8 cellular contexts compared by ENCODE assay signal in genomic region chr12:79935624-79936040, GRCh38. TPM values are rescaled to one million over a fixed set of nuclear protein-coding genes. Genes with fewer than 3 reads are reported as not detected.
DNase-seq lines count a peak whose midpoint lies in the region; ATAC-seq and TF ChIP-seq lines count a peak whose summit lies in the region.

No MANE protein-coding gene starts in this region.

- TF ChIP-seq CTCF in Caco-2 (IDR thresholded peaks at IDR 0.05; ENCODE audit: insufficient read depth in 1 of 2, low read depth in 1 of 2, low read length in 1 of 2, severe bottlenecking in 1 of 2, unreplicated experiment in 1 of 2): no peak
- no peak for TF ChIP-seq CTCF in esophagus squamous epithelium (IDR thresholded peaks at IDR 0.05)

- WGBS in esophagus squamous epithelium, 2 donors: 1 to 2% methylated on average over 6 of the region's 6 CpGs

- H3K4me1 ChIP-seq in Caco-2: peaks cover 10% of the 10 kb centered on the region; the same call in 1 of the 2 replicates
- peaks cover 8% of the 10 kb centered on the region for H3K4me1 ChIP-seq in SJSA1 (replicated peaks)
- H3K4me1 ChIP-seq in esophagus squamous epithelium: peaks cover 0 to 52% (median 10%) of the 10 kb centered on the region in 3 donors
- peaks cover 33% of the 10 kb centered on the region for H3K4me1 ChIP-seq in neuron (ENCODE audit: insufficient read depth, low read length)

- peak overlapping the region; percentile 71 for H3K27ac Mint-ChIP-seq in Caco-2 (ENCODE audit: unreplicated experiment)

- peak overlapping the region; percentile 83 for H3K4me3 Mint-ChIP-seq in Caco-2 (ENCODE audit: unreplicated experiment)

- TF ChIP-seq POLR2A in esophagus squamous epithelium (IDR thresholded peaks at IDR 0.05): no peak

- H3K36me3 Mint-ChIP-seq in Caco-2 (ENCODE audit: insufficient read depth, unreplicated experiment): peaks cover 19% of the 10 kb centered on the region

- H3K27me3 Mint-ChIP-seq in Caco-2 (ENCODE audit: insufficient read depth, unreplicated experiment): no peaks in the 10 kb centered on the region

- peak overlapping the region; percentile 100 for H3K4me3 ChIP-seq in Caco-2 (ENCODE audit: low read depth, low read length)
- peak overlapping the region; percentile 81 for H3K4me3 ChIP-seq in SJSA1
- H3K4me3 ChIP-seq in esophagus squamous epithelium: peak overlapping the region; percentile 68 to 97 (median 94)
- peak overlapping the region; percentile 97 for H3K4me3 ChIP-seq in neuron (ENCODE audit: low read length)

- no peaks in the 10 kb centered on the region for H3K9me3 ChIP-seq in Caco-2
- H3K9me3 ChIP-seq in SJSA1 (replicated peaks): no peaks in the 10 kb centered on the region
- H3K9me3 ChIP-seq in esophagus squamous epithelium: no peaks in the 10 kb centered on the region
- no peaks in the 10 kb centered on the region for H3K9me3 ChIP-seq in neuron (ENCODE audit: low read length)

- H2AFZ ChIP-seq in neuron (ENCODE audit: low read depth, low read length): peak overlapping the region; percentile 66

- BruUV-seq in Caco-2 (replicated peaks; lab: Mats Ljungman, UMichigan): TSS peak; percentile 87

- no peaks in the 10 kb centered on the region for H3K9me3 Mint-ChIP-seq in Caco-2 (ENCODE audit: unreplicated experiment)

- CTCF ChIA-PET in Caco-2 (lab: Charles Lee): no interaction called here

- H3K27ac ChIP-seq in SJSA1 (peak overlapping the region; percentile 87), esophagus squamous epithelium (peak overlapping the region; percentile 93 to 97 (median 96))

- ATAC-seq in GM19351 (IDR thresholded peaks at IDR 0.05; ENCODE audit: unreplicated experiment) (peak; percentile 25), HG03342 (IDR thresholded peaks at IDR 0.05; ENCODE audit: unreplicated experiment) (peak; percentile 11)

- H3K4me1 Mint-ChIP-seq in Caco-2 (ENCODE audit: low read depth, unreplicated experiment): peaks cover 5% of the 10 kb centered on the region

- no peaks in the 10 kb centered on the region for H3K36me3 ChIP-seq in Caco-2 (ENCODE audit: control insufficient read depth, insufficient read depth, low read length)
- H3K36me3 ChIP-seq in SJSA1: peaks cover 10% of the 10 kb centered on the region
- H3K36me3 ChIP-seq in esophagus squamous epithelium: no peaks in the 10 kb centered on the region
- H3K36me3 ChIP-seq in neuron (ENCODE audit: insufficient read depth, low read length): no peaks in the 10 kb centered on the region

- POLR2A ChIA-PET in Caco-2 (lab: Charles Lee): no interaction called here

- H3K27me3 ChIP-seq in Caco-2 (replicated peaks; ENCODE audit: control insufficient read depth, insufficient read depth, low read length) (no peaks in the 10 kb centered on the region), SJSA1 (replicated peaks) (no peaks in the 10 kb centered on the region), esophagus squamous epithelium (no peaks in the 10 kb centered on the region), neuron (ENCODE audit: insufficient read depth, low read length) (no peaks in the 10 kb centered on the region)

- intact Hi-C loops in Caco-2 (cut with micrococcal nuclease; ENCODE audit: unreplicated experiment) (loop anchor here (2.0 to 5.0 kb wide), 4 partner anchors 49 to 518 kb away; no protein-coding TSS in a partner anchor), esophagus squamous epithelium (cut with DNase I) (no loop called here)

- DNase-seq in Caco-2 (no peak), SJSA1 (ENCODE audit: low read depth in 1 of 2, low spot score in 2 of 2) (no peak), esophagus squamous epithelium (lab: John Stamatoyannopoulos, UW) (no peak), SKM-1 (lab: John Stamatoyannopoulos, UW; ENCODE audit: unreplicated experiment) (no peak), foreskin melanocyte (no peak)

RNA-seq across cellular contexts. Expression of gene PPP1R12A, which starts 0.7 kb away (rescaled TPM):
- total RNA-seq in Caco-2 (2022) (60.7 and 62.5 TPM in 2 replicates), esophagus squamous epithelium (100 to 1,000 TPM in 1 of 4 donors, 10 to 100 TPM in 3; 25.7 to 165 (median 60.8) TPM)
- 91.9 and 93.8 TPM in 2 replicates for total RNA-seq in SJSA1 (2014; rRNA removed; shearing (Covaris generic))
